12 cellular contexts compared by ENCODE assay signal in the genomic region with DNA sequence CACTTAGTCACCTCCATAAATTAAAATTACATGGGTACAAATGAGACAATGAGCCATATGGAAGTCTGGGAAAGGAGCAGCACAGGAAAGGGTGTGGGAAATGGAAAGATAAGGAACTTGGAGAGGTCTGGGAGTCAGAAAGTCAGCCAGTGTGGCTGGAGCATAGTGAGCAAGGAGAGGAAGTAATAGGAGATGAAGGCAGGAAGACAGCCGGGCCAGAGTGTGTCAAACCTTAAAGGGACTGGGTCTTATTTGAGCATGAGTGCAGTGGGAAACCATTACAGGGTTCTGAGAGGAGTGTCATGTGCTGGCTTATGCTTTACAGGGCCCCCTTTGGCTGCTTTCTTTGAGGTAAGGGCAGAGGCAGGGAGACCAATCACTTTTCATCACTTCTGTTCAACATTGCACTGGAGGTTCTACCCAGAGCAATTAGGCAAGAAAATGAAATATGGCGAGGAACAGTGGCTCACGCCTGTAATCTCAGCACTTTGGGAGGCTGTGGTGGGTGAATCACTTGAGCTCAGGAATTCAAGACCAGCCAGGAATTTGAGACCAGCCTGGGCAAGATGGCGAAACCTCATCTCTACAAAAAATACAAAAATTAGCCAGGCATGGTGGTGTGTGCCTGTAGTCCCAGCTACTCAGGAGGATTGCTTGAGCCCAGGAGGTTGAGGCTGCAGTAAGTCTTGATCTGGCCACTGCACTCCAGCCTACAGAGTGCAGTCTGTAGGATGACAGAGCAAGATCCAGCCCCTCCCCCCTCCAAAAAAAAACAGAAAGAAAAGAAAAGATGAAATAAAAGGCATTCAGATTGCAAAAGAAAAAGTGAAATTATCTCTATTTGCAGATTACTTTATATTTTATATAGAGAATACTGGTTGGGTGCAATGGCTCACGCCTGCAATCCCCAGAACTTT.
DNase-seq lines count a peak whose midpoint lies in the region; ATAC-seq and TF ChIP-seq lines count a peak whose summit lies in the region.
"Had no signal": no experiment of that assay in that cellular context is flagged by ENCODE, and none has a peak within 500 bp of the region (broad histone marks: within the 10 kb centered on the region; RNA-seq: fewer than 3 reads in every experiment).

No MANE protein-coding gene starts in this region.

- TF ChIP-seq CTCF in AG04449 (IDR thresholded peaks at IDR 0.05; ENCODE audit: insufficient read depth, low read length, missing control alignments) (no peak), astrocyte of the spinal cord (IDR thresholded peaks at IDR 0.05; ENCODE audit: low read depth, low read length) (no peak)

- H3K4me3 ChIP-seq in AG04449 (ENCODE audit: low read depth, low read length) (no peak overlapping the region), astrocyte of the spinal cord (ENCODE audit: low read depth, low read length) (no peak overlapping the region)
- H3K4me3 ChIP-seq: uterus had no signal

- POLR2A ChIA-PET in AG04449 (lab: Yijun Ruan, JAX): no interaction called here

- CTCF ChIA-PET in AG04449 (lab: Yijun Ruan, JAX): interaction anchor here (1.0 kb wide), 1 partner anchor 10 kb away, joined by 4 read pairs; no protein-coding TSS in a partner anchor

- DNase-seq in AG04449 (ENCODE audit: low read depth, low spot score): peak; percentile 57
- DNase-seq in HK-2 (ENCODE audit: unreplicated experiment): peak; percentile 47
- peak; percentile 80 for DNase-seq in astrocyte of the spinal cord (ENCODE audit: low read depth, low spot score)
- DNase-seq in kidney tubule cell (ENCODE audit: low spot score): peak; percentile 77
- DNase-seq in NOMO-1 treated with dmso at 0.1 percent for 144 hours (lab: John Stamatoyannopoulos, UW; ENCODE audit: unreplicated experiment): no peak
- DNase-seq: activated T-cell treated with anti-CD3 and anti-CD28 coated beads, Interleukin-2, amount 50 U/mL, for 1 hour; naive B cell; NCI-H1417; uterus had no signal

- in situ Hi-C loops in astrocyte of the spinal cord (cut with HindIII; ENCODE audit: low sequenced_read_pairs): no loop called here

- no peak for ATAC-seq in GM21825 (IDR thresholded peaks at IDR 0.05; ENCODE audit: unreplicated experiment)
- no peak for ATAC-seq in GM19035 (IDR thresholded peaks at IDR 0.05; ENCODE audit: unreplicated experiment)
- no peak for ATAC-seq in GM18498 (IDR thresholded peaks at IDR 0.05; ENCODE audit: unreplicated experiment)
